Comparison of ENCODE assay signal across 16 cellular contexts in genomic region chrX:101257448-101258259, GRCh38. TPM values are rescaled to one million over a fixed set of nuclear protein-coding genes. Genes with fewer than 3 reads are reported as not detected.
DNase-seq lines count a peak whose midpoint lies in the region; TF ChIP-seq lines count a peak whose summit lies in the region.
"Had no signal": no experiment of that assay in that cellular context is flagged by ENCODE, and none has a peak within 500 bp of the region (broad histone marks: within the 10 kb centered on the region; RNA-seq: fewer than 3 reads in every experiment).

No MANE protein-coding gene starts in this region.

- H3K79me2 ChIP-seq in GM23248 (ENCODE audit: insufficient read depth), result no peaks in the 10 kb centered on the region

- no peak for TF ChIP-seq EP300 in ovary (IDR thresholded peaks at IDR 0.05)

- no peaks in the 10 kb centered on the region for H3F3A ChIP-seq in GM23248 (ENCODE audit: insufficient read depth)

- 44 to 60% methylated on average over 4 of the region's 4 CpGs for WGBS in GM23248 (ENCODE audit: low coverage in 1 of 2, low lambda C conversion rate in 2 of 2, missing lambda C conversion rate in 2 of 2), 2 experiments
- 60 to 65% (median 61%) methylated on average over 4 of the region's 4 CpGs for WGBS in ovary, 3 donors

- no peaks in the 10 kb centered on the region for H3K9me2 ChIP-seq in GM23248 (ENCODE audit: insufficient read depth)

- TF ChIP-seq POLR2A in ovary (IDR thresholded peaks at IDR 0.05), result no peak

- no peak overlapping the region for H3K27ac ChIP-seq in GM23248
- H3K27ac ChIP-seq in ovary, result no peak overlapping the region
- H3K27ac ChIP-seq: body of pancreas, gastroesophageal sphincter, left ventricle myocardium inferior, suprapubic skin had no signal

- DNase-seq in AG08395 (ENCODE audit: low spot score), result peak; percentile 17
- peak; percentile 26 for DNase-seq in GM23248
- DNase-seq in RPMI7951 (ENCODE audit: low read depth), result peak; percentile 15
- DNase-seq in fibroblast of the aortic adventitia (ENCODE audit: low read depth), result peak; percentile 30
- no peak for DNase-seq in NCI-H2196 (lab: John Stamatoyannopoulos, UW; ENCODE audit: unreplicated experiment)
- no peak for DNase-seq in NCI-H226
- DNase-seq in ovary, result no peak
- DNase-seq: body of pancreas, Calu3, cortex of kidney, left ventricle myocardium inferior, NCI-H510A, SIG-M5 had no signal

- no peaks in the 10 kb centered on the region for H4K20me1 ChIP-seq in GM23248 (ENCODE audit: insufficient read depth)

- H3K9me3 ChIP-seq in GM23248 (ENCODE audit: low read depth) (no peaks in the 10 kb centered on the region), ovary (no peaks in the 10 kb centered on the region)
- H3K9me3 ChIP-seq: body of pancreas, gastroesophageal sphincter, left ventricle myocardium inferior, suprapubic skin had no signal

- no peak overlapping the region for H3K4me2 ChIP-seq in GM23248 (ENCODE audit: unreplicated experiment)

- H3K27me3 ChIP-seq in GM23248 (replicated peaks; ENCODE audit: insufficient read depth), result no peaks in the 10 kb centered on the region
- H3K27me3 ChIP-seq in ovary, result no peaks in the 10 kb centered on the region
- H3K27me3 ChIP-seq: body of pancreas, gastroesophageal sphincter, suprapubic skin had no signal

- H2AFZ ChIP-seq in GM23248, result no peak overlapping the region

- H3K36me3 ChIP-seq in GM23248 (ENCODE audit: low read depth), result no peaks in the 10 kb centered on the region
- H3K36me3 ChIP-seq in ovary, result no peaks in the 10 kb centered on the region
- H3K36me3 ChIP-seq: gastroesophageal sphincter, left ventricle myocardium inferior, suprapubic skin had no signal

- intact Hi-C loops in ovary (cut with DNase I), result no loop called here

- no peaks in the 10 kb centered on the region; the same call in 1 of the 2 replicates for H3K4me1 ChIP-seq in GM23248 (ENCODE audit: insufficient read depth)
- no peaks in the 10 kb centered on the region for H3K4me1 ChIP-seq in ovary (ENCODE audit: insufficient read depth)
- H3K4me1 ChIP-seq: body of pancreas, gastroesophageal sphincter, left ventricle myocardium inferior, suprapubic skin had no signal

- no peak for TF ChIP-seq CTCF in fibroblast of the aortic adventitia (IDR thresholded peaks at IDR 0.05; ENCODE audit: insufficient read depth, low read length)
- no peak for TF ChIP-seq CTCF in ovary (IDR thresholded peaks at IDR 0.05)

- no peak overlapping the region for H3K4me3 ChIP-seq in GM23248
- H3K4me3 ChIP-seq in fibroblast of the aortic adventitia (ENCODE audit: low read depth, low read length), result no peak overlapping the region
- no peak overlapping the region for H3K4me3 ChIP-seq in ovary
- H3K4me3 ChIP-seq: body of pancreas, gastroesophageal sphincter, left ventricle myocardium inferior, suprapubic skin had no signal

- in situ Hi-C loops in GM23248 (cut with MboI), result no loop called here

- no peak overlapping the region for H3K9ac ChIP-seq in GM23248

RNA-seq across cellular contexts. Expression of gene TAF7L, which starts 33.5 kb away (rescaled TPM):
- total RNA-seq in GM23248 (2014; rRNA removed; shearing (Covaris generic)), result 0.25 and 0.43 TPM in 2 replicates
- polyA plus RNA-seq in GM23248 (2016; fragmentation: Nextera tagmentation; extraction: Ambion mirVana) (0.23 and 0.53 TPM in 2 replicates), ovary (under 1 TPM; 0.04 to 0.25 TPM)
- 0.12 TPM in 1 of 2 replicates, not detected in the other for total RNA-seq in RPMI7951 (2014; rRNA removed; shearing (Covaris generic))
- total RNA-seq in fibroblast of the aortic adventitia (ENCODE audit: low replicate concordance) (0.63 and 0.98 TPM in 2 replicates), ovary (under 1 TPM in 2 of 7 donors, not detected in 5; 0.10 to 0.36 TPM)
- total RNA-seq: body of pancreas, Calu3, osteocyte had no signal

RNA-seq across cellular contexts. Expression of gene DRP2, which starts 38.1 kb away (rescaled TPM):
- total RNA-seq in GM23248 (2014; rRNA removed; shearing (Covaris generic)), result 0.22 TPM in 1 of 2 replicates, not detected in the other
- polyA plus RNA-seq in GM23248 (2016; fragmentation: Nextera tagmentation; extraction: Ambion mirVana) (0.18 and 0.21 TPM in 2 replicates), ovary (1 to 10 TPM in 1 of 2 donors, under 1 TPM in 1; 0.93 to 1.5 TPM)
- 0.10 and 0.12 TPM in 2 replicates for total RNA-seq in RPMI7951 (2014; rRNA removed; shearing (Covaris generic))
- total RNA-seq in fibroblast of the aortic adventitia (ENCODE audit: low replicate concordance) (0.41 and 1.8 TPM in 2 replicates), ovary (1 to 10 TPM in 2 of 7 donors, under 1 TPM in 5; 0.34 to 2.4 (median 0.60) TPM)
- total RNA-seq: body of pancreas had no signal

Comparison
In these comparisons a context has a peak if more than half of its experiments do, and no peak if none do; other contexts are left out.
1. DNase-seq: peak in AG08395 (single experiment), GM23248 (single experiment), RPMI7951 (single experiment) and fibroblast of the aortic adventitia (single experiment); none in NCI-H2196 (single experiment), NCI-H226 (single experiment) and ovary (0 of 5).